8 cellular contexts compared by ENCODE assay signal in the genomic region with DNA sequence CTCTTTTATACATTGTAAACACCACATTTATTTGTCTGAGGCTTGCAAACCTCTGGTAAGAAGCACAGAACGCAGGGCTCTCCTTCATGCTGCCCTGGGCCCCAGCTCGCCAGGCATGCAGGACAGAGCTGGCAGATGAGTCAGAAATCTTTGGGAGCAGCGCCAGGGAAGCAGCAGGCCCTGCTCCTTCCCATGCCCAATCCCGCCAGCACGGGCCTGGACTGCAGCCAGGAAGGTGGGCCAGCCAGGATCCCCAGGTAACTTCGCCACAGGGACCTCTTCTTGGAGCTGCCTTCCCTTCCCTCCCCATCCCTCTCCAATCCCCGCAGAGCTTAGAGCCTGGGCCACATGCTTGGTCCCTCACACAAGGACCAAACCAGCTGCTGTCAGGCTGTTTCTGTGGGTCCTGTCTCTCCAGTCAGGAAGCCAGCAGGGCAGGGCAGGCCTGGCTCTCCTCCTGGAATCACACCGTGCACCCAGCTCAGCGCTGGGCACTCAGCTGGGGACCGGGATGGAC. TPM values are rescaled to one million over a fixed set of nuclear protein-coding genes. Genes with fewer than 3 reads are reported as not detected.
A peak's percentile ranks its signal among the peaks of the same experiment; 100 is the strongest.
DNase-seq lines count a peak whose midpoint lies in the region; FAIRE-seq and TF ChIP-seq lines count a peak whose summit lies in the region.

No MANE protein-coding gene starts in this region.

- H4K20me1 ChIP-seq in BLaER1 treated with 17β-estradiol and CSF1 and Interleukin-3, amounts not matched to agents 10 nM and 100 nM = peaks cover 0 to 53% (median 40%) of the 10 kb centered on the region in 11 experiments; a peak in 18 of 22 replicates

- TF ChIP-seq CTCF in epithelial cell of esophagus (IDR thresholded peaks at IDR 0.05; ENCODE audit: insufficient read depth, low read depth, low read length, missing control alignments) (no peak), osteocyte (IDR thresholded peaks at IDR 0.05) (no peak), type B pancreatic cell (conservative IDR thresholded peaks at IDR 0.05) (no peak)

- H3K4me1 Mint-ChIP-seq in osteocyte (ENCODE audit: unreplicated experiment) (peaks cover 65% of the 10 kb centered on the region), type B pancreatic cell (ENCODE audit: unreplicated experiment) (peaks cover 20% of the 10 kb centered on the region)

- H3K4me3 Mint-ChIP-seq in osteocyte (ENCODE audit: unreplicated experiment) (peak overlapping the region; percentile 53), type B pancreatic cell (no peak overlapping the region)

- no peaks in the 10 kb centered on the region for H3K9me3 Mint-ChIP-seq in osteocyte (ENCODE audit: unreplicated experiment)
- no peaks in the 10 kb centered on the region for H3K9me3 Mint-ChIP-seq in type B pancreatic cell

- H3K27ac Mint-ChIP-seq in osteocyte (ENCODE audit: unreplicated experiment) (peak overlapping the region; percentile 97), type B pancreatic cell (no peak overlapping the region)

- no peaks in the 10 kb centered on the region for H3K36me3 Mint-ChIP-seq in osteocyte (ENCODE audit: unreplicated experiment)
- peaks cover 5% of the 10 kb centered on the region for H3K36me3 Mint-ChIP-seq in type B pancreatic cell

- H3K9ac ChIP-seq in BLaER1 treated with 17β-estradiol and CSF1 and Interleukin-3, amounts not matched to agents 10 nM and 100 nM = peak overlapping the region in 8 of 11 experiments; percentile 1 to 47 (median 38); a peak in 11 of 22 replicates

- H3K27me3 Mint-ChIP-seq in osteocyte (ENCODE audit: unreplicated experiment) (no peaks in the 10 kb centered on the region), type B pancreatic cell (no peaks in the 10 kb centered on the region)

- FAIRE-seq in GM19239 (lab: Jason Lieb, UNC) = no peak

- H3K36me3 ChIP-seq in BLaER1 treated with 17β-estradiol and CSF1 and Interleukin-3, amounts not matched to agents 10 nM and 100 nM = no peaks in the 10 kb centered on the region

- peak overlapping the region; percentile 82 to 98 (median 95) for H3K4me2 ChIP-seq in BLaER1 treated with 17β-estradiol and CSF1 and Interleukin-3, amounts not matched to agents 10 nM and 100 nM

- H3K4me1 ChIP-seq in BLaER1 treated with 17β-estradiol and CSF1 and Interleukin-3, amounts not matched to agents 10 nM and 100 nM = peaks cover 52 to 64% (median 62%) of the 10 kb centered on the region in 10 experiments

- H3K4me3 ChIP-seq in BLaER1 treated with 17β-estradiol and CSF1 and Interleukin-3, amounts not matched to agents 10 nM and 100 nM = peak overlapping the region in 2 of 10 experiments; percentile 25 to 26; a peak in 1 of 20 replicates
- no peak overlapping the region for H3K4me3 ChIP-seq in epithelial cell of esophagus (ENCODE audit: low read length)

- peak; percentile 37 for DNase-seq in NCI-H69 (lab: John Stamatoyannopoulos, UW)
- DNase-seq in epithelial cell of esophagus (ENCODE audit: low read depth) = peak; percentile 90
- DNase-seq in osteocyte (ENCODE audit: extremely low spot score, unreplicated experiment) = no peak
- DNase-seq in DMS53 treated with DMSO at 0.1 percent for 48 hours (lab: John Stamatoyannopoulos, UW; ENCODE audit: unreplicated experiment) = no peak
- DNase-seq in GM19239 (ENCODE audit: insufficient read length, low spot score) = no peak
- no peak for DNase-seq in NCI-H2107 (lab: John Stamatoyannopoulos, UW)
- no peak for DNase-seq in type B pancreatic cell (ENCODE audit: extremely low spot score, unreplicated experiment)

- H3K27ac ChIP-seq in BLaER1 treated with 17β-estradiol and CSF1 and Interleukin-3, amounts not matched to agents 10 nM and 100 nM = peak overlapping the region in 4 of 11 experiments; percentile 25 to 43 (median 34); a peak in 4 of 22 replicates

- H3K9me3 ChIP-seq in BLaER1 treated with 17β-estradiol and CSF1 and Interleukin-3, amounts not matched to agents 10 nM and 100 nM (replicated peaks in 1 of 11) = no peaks in the 10 kb centered on the region

- peaks cover 6 to 52% (median 35%) of the 10 kb centered on the region in 11 experiments for H3K27me3 ChIP-seq in BLaER1 treated with 17β-estradiol and CSF1 and Interleukin-3, amounts not matched to agents 10 nM and 100 nM

RNA-seq across cellular contexts. Expression of gene STOML1, which starts 8.8 kb away (rescaled TPM):
- total RNA-seq in osteocyte (17.1 and 18.3 TPM in 2 replicates), type B pancreatic cell (ENCODE audit: low replicate concordance) (10.4 and 10.8 TPM in 2 replicates)

RNA-seq across cellular contexts. Expression of gene PML, which starts 11.2 kb away (rescaled TPM):
- 60.6 and 63.1 TPM in 2 replicates for total RNA-seq in osteocyte
- total RNA-seq in type B pancreatic cell (ENCODE audit: low replicate concordance) = 28.7 and 29.8 TPM in 2 replicates

RNA-seq across cellular contexts. Expression of gene LOXL1, which starts 57.0 kb away (rescaled TPM):
- total RNA-seq in osteocyte = 398 and 417 TPM in 2 replicates
- 10.3 and 25.1 TPM in 2 replicates for total RNA-seq in type B pancreatic cell (ENCODE audit: low replicate concordance)

Comparison
In these comparisons a context has a peak if more than half of its experiments do, and no peak if none do; other contexts are left out.
1. DNase-seq: peak in NCI-H69 (single experiment) and epithelial cell of esophagus (single experiment); none in osteocyte (single experiment), DMS53 treated with DMSO at 0.1 percent for 48 hours (single experiment), GM19239 (single experiment), NCI-H2107 (single experiment) and type B pancreatic cell (single experiment).
2. RNA of gene LOXL1, which starts 57.0 kb away (total RNA-seq): 398 to 417 TPM in osteocyte; 10.3 to 25.1 TPM in type B pancreatic cell; every median in the first group is over 10 times any median in the second.